30 cellular contexts compared by ENCODE assay signal in the genomic region with DNA sequence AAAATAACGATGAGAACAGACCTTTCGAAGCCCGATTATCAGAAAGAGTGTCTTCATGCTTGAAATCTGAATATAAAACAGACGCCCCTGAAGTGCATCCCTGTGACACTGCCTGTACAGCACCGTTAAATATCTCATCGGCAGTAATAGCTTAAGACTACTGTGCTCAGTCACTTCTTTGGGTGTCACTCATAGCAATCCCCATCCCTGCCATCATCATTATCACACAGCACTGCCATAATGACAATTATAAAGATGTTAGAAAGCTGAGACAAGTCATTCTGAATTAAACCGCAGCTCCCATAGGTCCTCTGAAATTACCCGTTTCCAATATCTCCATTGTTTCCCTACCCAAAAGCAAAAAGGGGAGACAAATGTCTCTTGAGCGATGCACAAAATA.
"Had no signal": no experiment of that assay in that cellular context is flagged by ENCODE, and none has a peak within 500 bp of the region (broad histone marks: within the 10 kb centered on the region; RNA-seq: fewer than 3 reads in every experiment).

No MANE protein-coding gene starts in this region.

- H3K36me3 ChIP-seq: SJCRH30 had no signal

- H3K4me1 ChIP-seq: SJCRH30 had no signal

- DNase-seq: Karpas-422, KBM-7, MM.1S, MV-4-11, NCI-H1092, NCI-H1105, NCI-H1417 treated with DMSO at 0.1 percent for 48 hours, NCI-H1694 treated with DMSO at 0.1 percent for 48 hours, NCI-H187 treated with DMSO at 0.1 percent for 48 hours, NCI-H2029, NCI-H2081, NCI-H2107, NCI-H2171, NCI-H226, NCI-H446 treated with DMSO at 0.1 percent for 48 hours, NCI-H510A, NCI-H524, NCI-H526, NCI-H748 treated with DMSO at 0.1 percent for 48 hours, NCI-H82, PC-9, SHP77, SIG-M5, SJCRH30 had no signal

- ATAC-seq: Panc1, Right ventricle myocardium inferior, SK-N-SH treated with all-trans-retinoic acid at 6 μM for 48 hours had no signal

- H2AFZ ChIP-seq: PC-9 had no signal

- H3K27ac ChIP-seq: KMS-11, PC-9, RWPE1, SJCRH30, SK-N-MC had no signal

- H3K4me3 ChIP-seq: PC-9, SJCRH30, SK-N-MC had no signal

- H3K9ac ChIP-seq: KMS-11 had no signal

- H3K9me3 ChIP-seq: SJCRH30 had no signal

- H3K4me2 ChIP-seq: KMS-11, PC-9 had no signal
